ENCODE assay signal across 1 cellular context in the genomic region with DNA sequence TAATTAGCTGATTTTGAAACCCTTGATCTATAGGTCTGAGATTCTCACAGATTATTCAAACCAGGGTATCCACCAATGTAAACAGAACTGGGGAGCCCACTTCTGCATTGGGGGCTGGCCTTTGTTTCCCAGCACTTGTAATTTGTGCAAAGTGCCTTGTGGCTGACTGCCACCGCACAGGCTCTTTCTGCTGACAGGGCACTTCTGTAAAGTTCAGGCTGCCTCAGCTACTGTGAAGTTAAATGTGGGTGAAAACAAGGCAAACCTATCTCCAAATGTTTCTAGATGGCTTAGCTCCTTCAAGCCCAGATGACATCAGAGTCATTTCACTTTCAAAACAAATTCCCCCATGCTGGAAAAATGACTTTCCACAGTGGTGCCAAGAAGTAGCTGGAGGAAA.
TF ChIP-seq lines count a peak whose summit lies in the region.

No MANE protein-coding gene starts in this region.

TF ChIP-seq in IMR-90, 13 proteins besides CTCF, POLR2A, EP300 and RAD21:
- TF ChIP-seq RFX5 (IDR thresholded peaks at IDR 0.05; ENCODE audit: low read depth, low read length) (no peak), MAFK (IDR thresholded peaks at IDR 0.05; ENCODE audit: low read depth, low read length) (peak; percentile 92)
